In the genomic region with DNA sequence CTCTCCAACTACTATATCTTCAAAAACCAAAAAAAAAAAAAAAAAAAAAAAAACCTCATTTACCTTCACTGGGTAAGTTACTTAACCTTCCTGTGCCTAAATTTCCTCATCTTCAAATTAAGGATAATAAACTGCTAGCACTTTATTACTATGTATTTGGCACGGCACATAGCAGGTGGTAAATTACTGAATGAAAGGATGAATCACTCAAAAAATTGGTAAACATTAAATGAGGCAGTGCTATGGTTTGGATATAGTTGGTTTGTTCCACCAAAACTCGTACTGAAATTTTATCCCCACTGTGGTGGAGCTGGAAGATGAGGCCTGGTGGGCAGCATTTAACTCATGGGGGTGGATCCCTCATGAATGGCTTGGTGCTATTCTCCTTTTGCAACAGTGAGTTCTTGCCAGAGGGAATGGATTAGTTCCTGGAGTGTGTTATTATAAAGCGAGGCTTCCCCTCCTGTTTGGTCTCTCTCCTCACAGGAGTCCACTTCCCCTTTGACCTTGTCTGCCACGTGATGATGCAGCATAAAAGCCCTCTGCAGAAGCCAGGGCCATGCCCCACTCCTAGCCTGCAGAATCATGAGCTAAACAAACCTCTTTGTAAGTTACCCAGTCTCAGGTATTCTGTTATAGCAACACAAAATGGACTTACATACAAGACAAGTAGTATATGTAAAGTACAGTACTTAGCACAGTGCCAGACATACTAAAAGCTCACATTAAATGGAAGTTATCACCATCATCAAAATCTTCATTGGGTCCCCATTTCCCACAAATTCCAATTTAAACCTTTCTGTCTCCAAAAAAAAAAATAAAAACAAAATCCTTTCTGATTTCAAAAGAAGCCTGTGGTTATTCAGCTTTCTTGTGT, we compare ENCODE assay signal across 11 cellular contexts. TPM values are rescaled to one million over a fixed set of nuclear protein-coding genes. Genes with fewer than 3 reads are reported as not detected.
DNase-seq lines count a peak whose midpoint lies in the region; ATAC-seq and TF ChIP-seq lines count a peak whose summit lies in the region.
"Had no signal": no experiment of that assay in that cellular context is flagged by ENCODE, and none has a peak within 500 bp of the region (broad histone marks: within the 10 kb centered on the region; RNA-seq: fewer than 3 reads in every experiment).

No MANE protein-coding gene starts in this region.

- no peaks in the 10 kb centered on the region for H3K9me3 Mint-ChIP-seq in activated naive CD8-positive, alpha-beta T cell treated with anti-CD3 and anti-CD28 coated beads, Interleukin-2, amount 10 ng/mL, durations not matched to agents 7 days and 5 days
- H3K9me3 Mint-ChIP-seq in activated naive CD8-positive, alpha-beta T cell treated with anti-CD3 and anti-CD28 coated beads, Interleukin-2, amount 50 U/mL, for 24 hours = no peaks in the 10 kb centered on the region
- H3K9me3 Mint-ChIP-seq: activated naive CD4-positive, alpha-beta T cell treated with anti-CD3 and anti-CD28 coated beads, Interleukin-2, amount 50 U/mL, for 24 hours had no signal

- H3K4me3 Mint-ChIP-seq in activated naive CD8-positive, alpha-beta T cell treated with anti-CD3 and anti-CD28 coated beads, Interleukin-2, amount 10 ng/mL, durations not matched to agents 7 days and 5 days = no peak overlapping the region
- H3K4me3 Mint-ChIP-seq in activated naive CD8-positive, alpha-beta T cell treated with anti-CD3 and anti-CD28 coated beads, Interleukin-2, amount 50 U/mL, for 24 hours = no peak overlapping the region
- H3K4me3 Mint-ChIP-seq: activated naive CD4-positive, alpha-beta T cell treated with anti-CD3 and anti-CD28 coated beads, Interleukin-2, amount 50 U/mL, for 24 hours had no signal

- H4K20me1 ChIP-seq in OCI-LY1 (ENCODE audit: insufficient read depth, low read length) = no peaks in the 10 kb centered on the region

- H3K4me3 ChIP-seq in OCI-LY1 (ENCODE audit: low read depth, low read length, poor library complexity, severe bottlenecking) = no peak overlapping the region

- H3K36me3 ChIP-seq in OCI-LY1 (ENCODE audit: insufficient read depth, low read length) = peaks cover 77% of the 10 kb centered on the region

- intact Hi-C loops in left ventricle myocardium superior (cut with micrococcal nuclease) = no loop called here

- no peaks in the 10 kb centered on the region for H3K9me2 ChIP-seq in OCI-LY1 (ENCODE audit: low read depth, low read length)

- peaks cover 34% of the 10 kb centered on the region for H3K36me3 Mint-ChIP-seq in activated naive CD8-positive, alpha-beta T cell treated with anti-CD3 and anti-CD28 coated beads, Interleukin-2, amount 10 ng/mL, durations not matched to agents 7 days and 5 days
- peaks cover 22% of the 10 kb centered on the region for H3K36me3 Mint-ChIP-seq in activated naive CD8-positive, alpha-beta T cell treated with anti-CD3 and anti-CD28 coated beads, Interleukin-2, amount 50 U/mL, for 24 hours (ENCODE audit: low read depth)

- no peaks in the 10 kb centered on the region for H3F3A ChIP-seq in OCI-LY1 (ENCODE audit: insufficient read depth, low read length)

- POLR2A ChIA-PET in activated naive CD8-positive, alpha-beta T cell treated with anti-CD3 and anti-CD28 coated beads, Interleukin-2, amount 10 ng/mL, durations not matched to agents 7 days and 5 days (lab: Charles Lee) = interaction anchor here (0.6 kb wide), 1 partner anchor 55 kb away, joined by 6 read pairs; no protein-coding TSS in a partner anchor

- H3K9me3 ChIP-seq in OCI-LY1 (ENCODE audit: low read length) = no peaks in the 10 kb centered on the region

- no peak overlapping the region for H3K4me2 ChIP-seq in OCI-LY1 (ENCODE audit: low read length)

- H3K4me1 ChIP-seq in OCI-LY1 (ENCODE audit: insufficient read depth, low read length, severe bottlenecking) = peaks cover 11% of the 10 kb centered on the region

- H2AFZ ChIP-seq in OCI-LY1 (ENCODE audit: low read length) = no peak overlapping the region

- no peak for DNase-seq in activated naive CD8-positive, alpha-beta T cell treated with anti-CD3 and anti-CD28 coated beads, Interleukin-2, amount 10 ng/mL, durations not matched to agents 7 days and 5 days
- no peak for DNase-seq in activated naive CD8-positive, alpha-beta T cell treated with anti-CD3 and anti-CD28 coated beads, Interleukin-2, amount 50 U/mL, for 24 hours
- DNase-seq in left ventricle myocardium superior (no peak), smooth muscle cell of the brain vasculature (ENCODE audit: low read depth, low spot score) (peak; percentile 31), cortex of kidney (lab: John Stamatoyannopoulos, UW) (no peak), hepatic stellate cell (ENCODE audit: low spot score) (no peak)
- DNase-seq: activated CD4-positive, alpha-beta T cell treated with anti-CD3 and anti-CD28 coated beads for 4 hours had no signal

- peak overlapping the region; percentile 6 for H3K27ac Mint-ChIP-seq in activated naive CD8-positive, alpha-beta T cell treated with anti-CD3 and anti-CD28 coated beads, Interleukin-2, amount 10 ng/mL, durations not matched to agents 7 days and 5 days
- H3K27ac Mint-ChIP-seq in activated naive CD8-positive, alpha-beta T cell treated with anti-CD3 and anti-CD28 coated beads, Interleukin-2, amount 50 U/mL, for 24 hours = no peak overlapping the region
- H3K27ac Mint-ChIP-seq: activated naive CD4-positive, alpha-beta T cell treated with anti-CD3 and anti-CD28 coated beads, Interleukin-2, amount 50 U/mL, for 24 hours; progenitor cell of endocrine pancreas had no signal

- no peak for ATAC-seq in activated naive CD8-positive, alpha-beta T cell treated with anti-CD3 and anti-CD28 coated beads, Interleukin-2, amount 10 ng/mL, durations not matched to agents 7 days and 5 days (ENCODE audit: low read depth)
- ATAC-seq in activated naive CD8-positive, alpha-beta T cell treated with anti-CD3 and anti-CD28 coated beads, Interleukin-2, amount 50 U/mL, for 24 hours = no peak
- ATAC-seq in left ventricle myocardium superior = peak; percentile 27
- ATAC-seq in GM21423 (IDR thresholded peaks at IDR 0.05; ENCODE audit: unreplicated experiment) = no peak

- H3K27me3 ChIP-seq in OCI-LY1 (ENCODE audit: insufficient read depth, low read length) = no peaks in the 10 kb centered on the region

- H3K79me2 ChIP-seq in OCI-LY1 (ENCODE audit: insufficient read depth, low read length) = peaks cover 15% of the 10 kb centered on the region

- H3K4me1 Mint-ChIP-seq in activated naive CD8-positive, alpha-beta T cell treated with anti-CD3 and anti-CD28 coated beads, Interleukin-2, amount 10 ng/mL, durations not matched to agents 7 days and 5 days = peaks cover 16% of the 10 kb centered on the region
- no peaks in the 10 kb centered on the region for H3K4me1 Mint-ChIP-seq in activated naive CD8-positive, alpha-beta T cell treated with anti-CD3 and anti-CD28 coated beads, Interleukin-2, amount 50 U/mL, for 24 hours

- no peaks in the 10 kb centered on the region for H3K27me3 Mint-ChIP-seq in activated naive CD8-positive, alpha-beta T cell treated with anti-CD3 and anti-CD28 coated beads, Interleukin-2, amount 10 ng/mL, durations not matched to agents 7 days and 5 days
- no peaks in the 10 kb centered on the region for H3K27me3 Mint-ChIP-seq in activated naive CD8-positive, alpha-beta T cell treated with anti-CD3 and anti-CD28 coated beads, Interleukin-2, amount 50 U/mL, for 24 hours
- H3K27me3 Mint-ChIP-seq: activated naive CD4-positive, alpha-beta T cell treated with anti-CD3 and anti-CD28 coated beads, Interleukin-2, amount 50 U/mL, for 24 hours; progenitor cell of endocrine pancreas had no signal

- H3K9ac ChIP-seq in OCI-LY1 (ENCODE audit: low read length) = no peak overlapping the region

- TF ChIP-seq CTCF in OCI-LY1 (IDR thresholded peaks at IDR 0.05; ENCODE audit: low read length) = no peak

- H3K27ac ChIP-seq in OCI-LY1 (ENCODE audit: low read depth, low read length, poor library complexity, severe bottlenecking) = peak overlapping the region; percentile 0

RNA-seq across cellular contexts. Expression of gene DCUN1D1, which starts 20.6 kb away (rescaled TPM):
- total RNA-seq in activated naive CD8-positive, alpha-beta T cell treated with anti-CD3 and anti-CD28 coated beads, Interleukin-2, amount 10 ng/mL, durations not matched to agents 7 days and 5 days = 10 to 100 TPM; 68.2 to 69.7 TPM
- 39.5 TPM for total RNA-seq in left ventricle myocardium superior
